21 cellular contexts compared by ENCODE assay signal in the genomic region with DNA sequence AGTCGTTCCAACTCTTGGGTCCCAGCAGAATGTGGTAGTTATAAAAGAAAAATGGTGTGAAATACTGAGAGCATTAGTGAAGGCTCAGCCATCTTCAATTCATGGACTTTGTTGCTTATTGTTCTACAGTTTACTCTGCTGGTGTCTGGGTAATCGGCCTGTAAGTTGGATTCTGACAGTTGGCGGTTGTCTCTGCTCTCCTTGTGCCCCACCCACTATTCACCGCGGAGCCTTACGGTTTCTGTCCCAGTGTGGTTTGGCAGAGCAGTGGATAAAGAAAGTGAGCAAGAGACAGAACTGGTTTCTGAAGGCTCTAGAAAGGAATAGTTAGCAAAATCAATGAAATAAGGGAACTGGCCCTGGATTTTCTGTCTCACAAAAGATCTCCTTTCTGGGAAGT. TPM values are rescaled to one million over a fixed set of nuclear protein-coding genes. Genes with fewer than 3 reads are reported as not detected.
DNase-seq lines count a peak whose midpoint lies in the region; ATAC-seq, FAIRE-seq and TF ChIP-seq lines count a peak whose summit lies in the region.
"Had no signal": no experiment of that assay in that cellular context is flagged by ENCODE, and none has a peak within 500 bp of the region (broad histone marks: within the 10 kb centered on the region; RNA-seq: fewer than 3 reads in every experiment).

No MANE protein-coding gene starts in this region.

- H3K4me3 ChIP-seq in HepG2 (replicated peaks in 1 of 3; ENCODE audit: insufficient read depth in 1 of 3, low read depth in 2 of 3, low read length in 3 of 3) = no peak overlapping the region
- H3K4me3 ChIP-seq in right lobe of liver = no peak overlapping the region
- H3K4me3 ChIP-seq in prostate gland = no peak overlapping the region
- H3K4me3 ChIP-seq in hepatocyte = no peak overlapping the region
- H3K4me3 ChIP-seq: BLaER1 treated with 17β-estradiol and CSF1 and Interleukin-3, amounts not matched to agents 10 nM and 100 nM; GM12878 had no signal

- no peak overlapping the region for H3K9ac ChIP-seq in HepG2 (ENCODE audit: insufficient read depth, low read depth, low read length)
- H3K9ac ChIP-seq: BLaER1 treated with 17β-estradiol and CSF1 and Interleukin-3, amounts not matched to agents 10 nM and 100 nM had no signal

- H3K27me3 ChIP-seq in HepG2 (ENCODE audit: control insufficient read depth in 1 of 2, insufficient read depth in 2 of 2, low read length in 2 of 2) (no peaks in the 10 kb centered on the region), right lobe of liver (no peaks in the 10 kb centered on the region), prostate gland (replicated peaks; ENCODE audit: insufficient read depth) (no peaks in the 10 kb centered on the region), hepatocyte (no peaks in the 10 kb centered on the region)
- H3K27me3 ChIP-seq: BLaER1 treated with 17β-estradiol and CSF1 and Interleukin-3, amounts not matched to agents 10 nM and 100 nM had no signal

- TF ChIP-seq RAD21 in HepG2 (CRISPR knock-in tag; IDR thresholded peaks at IDR 0.05) = no peak

- FAIRE-seq in HepG2 (lab: Jason Lieb, UNC) = no peak
- FAIRE-seq: GM12878 had no signal

- H3K9me3 ChIP-seq in HepG2 (ENCODE audit: low read length) = no peaks in the 10 kb centered on the region
- H3K9me3 ChIP-seq in right lobe of liver = no peaks in the 10 kb centered on the region
- H3K9me3 ChIP-seq in prostate gland = no peaks in the 10 kb centered on the region
- H3K9me3 ChIP-seq in hepatocyte (ENCODE audit: low read depth) = no peaks in the 10 kb centered on the region
- H3K9me3 ChIP-seq: BLaER1 treated with 17β-estradiol and CSF1 and Interleukin-3, amounts not matched to agents 10 nM and 100 nM had no signal

- in situ Hi-C loops in HepG2 (cut with HindIII; ENCODE audit: extremely low pct_ligation_motif_present, low pct_unique_long_range_greater_than_20kb) = loop anchor here (25.0 kb wide), 1 partner anchor 121 kb away; no protein-coding TSS in a partner anchor

- H3K9me3 Mint-ChIP-seq in natural killer cell treated with Interleukin-12 subunit alpha and Interleukin-12 subunit beta and Interleukin-15 and Interleukin-18, amount 100 ng/mL, for 72 hours = no peaks in the 10 kb centered on the region
- H3K9me3 Mint-ChIP-seq: CD8-positive, alpha-beta T cell; HFFc6 had no signal

- CTCF ChIA-PET in HepG2 (lab: Yijun Ruan, JAX; ENCODE audit: low intra/inter-chr PET ratio, low total read pairs) = no interaction called here

- no peak for DNase-seq in HepG2 (ENCODE audit: low spot score)
- no peak for DNase-seq in right lobe of liver
- DNase-seq in prostate gland (ENCODE audit: low spot score) = peak; percentile 16
- no peak for DNase-seq in epidermal melanocyte (ENCODE audit: insufficient read length, low spot score)
- no peak for DNase-seq in hepatocyte (ENCODE audit: low spot score)
- DNase-seq in natural killer cell treated with Interleukin-12 subunit alpha and Interleukin-12 subunit beta and Interleukin-15 and Interleukin-18, amount 100 ng/mL, for 72 hours (ENCODE audit: low spot score) = no peak
- DNase-seq: Calu3; CD8-positive, alpha-beta T cell; DND-41; EL; GOT3; H7; HFFc6 had no signal

- peaks cover 0 to 7% of the 10 kb centered on the region in 2 donors for H3K4me1 Mint-ChIP-seq in natural killer cell treated with Interleukin-12 subunit alpha and Interleukin-12 subunit beta and Interleukin-15 and Interleukin-18, amount 100 ng/mL, for 72 hours (ENCODE audit: low read depth in 2 of 2)

- 80% methylated on average over 1 of the region's 6 CpGs for WGBS in HepG2 (ENCODE audit: low lambda C conversion rate)
- WGBS in right lobe of liver (ENCODE audit: insufficient coverage, low coverage, low lambda C conversion rate, missing lambda C conversion rate) = 46% methylated on average over 5 of the region's 6 CpGs
- 60% methylated on average over 6 of the region's 6 CpGs for WGBS in prostate gland
- 85% methylated on average over 6 of the region's 6 CpGs for WGBS in hepatocyte (ENCODE audit: low lambda C conversion rate, missing lambda C conversion rate)

- H3K4me1 ChIP-seq in HepG2 (ENCODE audit: insufficient read depth, low read length) = no peaks in the 10 kb centered on the region
- peaks cover 0 to 3% (median 0%) of the 10 kb centered on the region in 4 donors for H3K4me1 ChIP-seq in right lobe of liver
- no peaks in the 10 kb centered on the region for H3K4me1 ChIP-seq in prostate gland (replicated peaks)
- H3K4me1 ChIP-seq in hepatocyte (ENCODE audit: insufficient read depth) = no peaks in the 10 kb centered on the region

- no TSS peak for BruUV-seq in HepG2 (replicated peaks; lab: Mats Ljungman, UMichigan)

- intact Hi-C loops in HepG2 (cut with micrococcal nuclease; ENCODE audit: unreplicated experiment) = no loop called here
- intact Hi-C loops in right lobe of liver (cut with DNase I) = no loop called here
- intact Hi-C loops in prostate gland (cut with DNase I) = no loop called here

- TF ChIP-seq EP300 in HepG2 (IDR thresholded peaks at IDR 0.05; ENCODE audit: low read depth in 2 of 2, low read length in 2 of 2) (no peak), HepG2 (CRISPR knock-in tag; IDR thresholded peaks at IDR 0.05; ENCODE audit: borderline replicate concordance) (no peak)

- no peak overlapping the region for H3K27ac Mint-ChIP-seq in natural killer cell treated with Interleukin-12 subunit alpha and Interleukin-12 subunit beta and Interleukin-15 and Interleukin-18, amount 100 ng/mL, for 72 hours
- H3K27ac Mint-ChIP-seq: B cell; CD8-positive, alpha-beta T cell; HFFc6 had no signal

- TF ChIP-seq POLR2A in HepG2 (IDR thresholded peaks at IDR 0.05; ENCODE audit: insufficient read depth in 1 of 2, low read depth in 2 of 2, low read length in 2 of 2) (no peak), right lobe of liver (IDR thresholded peaks at IDR 0.05) (no peak), prostate gland (IDR thresholded peaks at IDR 0.05) (no peak)

- TF ChIP-seq CTCF in HepG2 (CRISPR knock-in tag; IDR thresholded peaks at IDR 0.05) = no peak
- no peak for TF ChIP-seq CTCF in right lobe of liver (IDR thresholded peaks at IDR 0.05)
- no peak for TF ChIP-seq CTCF in prostate gland (IDR thresholded peaks at IDR 0.05)
- TF ChIP-seq CTCF in hepatocyte (IDR thresholded peaks at IDR 0.05; ENCODE audit: poor library complexity) = no peak

- H3K4me2 ChIP-seq in HepG2 (ENCODE audit: low read depth, low read length) (no peak overlapping the region), hepatocyte (no peak overlapping the region)

- H3K27ac ChIP-seq in HepG2 (ENCODE audit: extremely low read length, insufficient read depth, low read length) (no peak overlapping the region), right lobe of liver (no peak overlapping the region), prostate gland (no peak overlapping the region), hepatocyte (no peak overlapping the region)
- H3K27ac ChIP-seq: HL-60 had no signal

- no peak overlapping the region for H3K4me3 Mint-ChIP-seq in natural killer cell treated with Interleukin-12 subunit alpha and Interleukin-12 subunit beta and Interleukin-15 and Interleukin-18, amount 100 ng/mL, for 72 hours
- H3K4me3 Mint-ChIP-seq: B cell; CD8-positive, alpha-beta T cell; HFFc6 had no signal

- no peaks in the 10 kb centered on the region for H3K36me3 Mint-ChIP-seq in natural killer cell treated with Interleukin-12 subunit alpha and Interleukin-12 subunit beta and Interleukin-15 and Interleukin-18, amount 100 ng/mL, for 72 hours

- H2AFZ ChIP-seq in HepG2 (ENCODE audit: low read length) (no peak overlapping the region), hepatocyte (no peak overlapping the region)

- peaks cover 5 to 25% of the 10 kb centered on the region in 2 experiments; a peak in 4 of 5 replicates for H3K36me3 ChIP-seq in HepG2 (replicated peaks in 1 of 2; ENCODE audit: control insufficient read depth in 1 of 2, insufficient read depth in 2 of 2, low read length in 2 of 2)
- peaks cover 0 to 5% (median 0%) of the 10 kb centered on the region in 4 donors for H3K36me3 ChIP-seq in right lobe of liver
- no peaks in the 10 kb centered on the region for H3K36me3 ChIP-seq in prostate gland
- no peaks in the 10 kb centered on the region for H3K36me3 ChIP-seq in hepatocyte (replicated peaks; ENCODE audit: insufficient read depth, low read depth)

- ATAC-seq in HepG2 (no peak), right lobe of liver (no peak), esophagus mucosa (peak; percentile 36)
- no peak for ATAC-seq in natural killer cell treated with Interleukin-12 subunit alpha and Interleukin-12 subunit beta and Interleukin-15 and Interleukin-18, amount 100 ng/mL, for 72 hours
- ATAC-seq: CD8-positive, alpha-beta T cell; GM12878; HCT116 had no signal

- H3K27me3 Mint-ChIP-seq in natural killer cell treated with Interleukin-12 subunit alpha and Interleukin-12 subunit beta and Interleukin-15 and Interleukin-18, amount 100 ng/mL, for 72 hours = no peaks in the 10 kb centered on the region
- H3K27me3 Mint-ChIP-seq: B cell had no signal

- no peaks in the 10 kb centered on the region for H4K20me1 ChIP-seq in HepG2 (ENCODE audit: insufficient read depth, low read length)
- H4K20me1 ChIP-seq in hepatocyte (ENCODE audit: insufficient read depth, poor library complexity, severe bottlenecking) = no peaks in the 10 kb centered on the region

- H3K9me2 ChIP-seq in hepatocyte (replicated peaks; ENCODE audit: insufficient read depth) = no peaks in the 10 kb centered on the region

- no peaks in the 10 kb centered on the region for H3K79me2 ChIP-seq in HepG2 (ENCODE audit: insufficient read depth, low read length)
- H3K79me2 ChIP-seq in hepatocyte = no peaks in the 10 kb centered on the region

- POLR2A ChIA-PET in HepG2 (lab: Yijun Ruan, JAX) = no interaction called here

RNA-seq across cellular contexts. Expression of gene LONRF3, which starts 9.1 kb away (rescaled TPM):
- total RNA-seq in HepG2 (2016; rRNA removed; fragmentation: Illumina TruSeq; extraction: Trizol) (11.6 and 13.3 TPM in 2 replicates), right lobe of liver (10 to 100 TPM in 3 of 6 experiments, 1 to 10 TPM in 3; 6.2 to 13.5 (median 9.4) TPM), esophagus mucosa (0.16 TPM), prostate gland (1 to 10 TPM; 3.5 to 8.1 TPM), hepatocyte (5.8 and 6.5 TPM in 2 replicates)
- 2.3 and 2.7 TPM in 2 replicates for total RNA-seq in HepG2 (2016; cell fraction: cytosol; rRNA removed; fragmentation: Illumina TruSeq; extraction: Trizol; ENCODE audit: low read depth)
- total RNA-seq in HepG2 (2016; cell fraction: insoluble cytoplasmic fraction; rRNA removed; fragmentation: Illumina TruSeq; extraction: Trizol) = 10.8 and 11.4 TPM in 2 replicates
- 6.4 and 7.4 TPM in 2 replicates for total RNA-seq in HepG2 (2016; cell fraction: membrane; rRNA removed; fragmentation: Illumina TruSeq; extraction: Trizol)
- 12.3 and 12.8 TPM in 2 replicates for total RNA-seq in HepG2 (2016; cell fraction: nucleus; rRNA removed; fragmentation: Illumina TruSeq; extraction: Trizol)
- polyA plus RNA-seq in HepG2 (2011; rRNA removed) (4.8 and 5.5 TPM in 2 replicates), hepatocyte (2.6 TPM in 2 replicates)
- 3.4 and 4.7 TPM in 2 replicates for polyA plus RNA-seq in HepG2 (2011; cell fraction: cytosol; rRNA removed)
- 10.0 and 10.2 TPM in 2 replicates for polyA plus RNA-seq in HepG2 (2011; cell fraction: nucleus; rRNA removed)
- 6.8 and 7.2 TPM in 2 replicates for polyA plus RNA-seq in HepG2 (2012)
- polyA plus RNA-seq in HepG2 (2016; cell fraction: cytosol; fragmentation: Illumina TruSeq; extraction: Trizol; ENCODE audit: low read depth) = 1.0 and 1.2 TPM in 2 replicates
- 5.6 and 5.8 TPM in 2 replicates for polyA plus RNA-seq in HepG2 (2016; cell fraction: insoluble cytoplasmic fraction; fragmentation: Illumina TruSeq; extraction: Trizol; ENCODE audit: low read depth)
- 1.7 and 2.4 TPM in 2 replicates for polyA plus RNA-seq in HepG2 (2016; cell fraction: membrane; fragmentation: Illumina TruSeq; extraction: Trizol; ENCODE audit: low read depth)
- polyA plus RNA-seq in HepG2 (2016; cell fraction: nucleus; fragmentation: Illumina TruSeq; extraction: Trizol; ENCODE audit: insufficient read depth, low read depth) = 8.5 and 9.1 TPM in 2 replicates
- polyA minus RNA-seq in HepG2 (2011; rRNA and poly(A)+ RNA removed; ENCODE audit: low replicate concordance) = 11.8 and 18.8 TPM in 2 replicates
- 8.0 and 9.7 TPM in 2 replicates for polyA minus RNA-seq in HepG2 (2011; cell fraction: cytosol; rRNA and poly(A)+ RNA removed)
- 19.4 and 24.1 TPM in 2 replicates for polyA minus RNA-seq in HepG2 (2011; cell fraction: nucleus; rRNA and poly(A)+ RNA removed)
- 1 to 10 TPM; 5.8 to 8.0 TPM for total RNA-seq in natural killer cell treated with Interleukin-12 subunit alpha and Interleukin-12 subunit beta and Interleukin-15 and Interleukin-18, amount 100 ng/mL, for 72 hours
- total RNA-seq: G401, HFFc6, HT1080 had no signal
